29 cellular contexts compared by ENCODE assay signal in genomic region chr5:20291766-20292165, GRCh38.
"Had no signal": no experiment of that assay in that cellular context is flagged by ENCODE, and none has a peak within 500 bp of the region (broad histone marks: within the 10 kb centered on the region; RNA-seq: fewer than 3 reads in every experiment).

No MANE protein-coding gene starts in this region.

- H3K4me3 ChIP-seq: ascending aorta, cardiac muscle cell, colonic mucosa had no signal

- DNase-seq: activated B cell treated with CpG ODN at 0.5 μM for 24 hours; activated CD4-positive, alpha-beta memory T cell treated with anti-CD3 and anti-CD28 coated beads for 36 hours; activated CD4-positive, alpha-beta T cell treated with anti-CD3 and anti-CD28 coated beads for 4 hours; activated CD4-positive, alpha-beta T cell treated with anti-CD3 and anti-CD28 coated beads, Interleukin-2, amount 10 ng/mL, durations not matched to agents 24 days and 14 days; activated CD4-positive, alpha-beta T cell treated with anti-CD3 and anti-CD28 coated beads, Interleukin-2, amount 50 U/mL, for 1 hour; activated CD4-positive, alpha-beta T cell treated with anti-CD3 and anti-CD28 coated beads, Interleukin-2, amount 50 U/mL, for 4 hours; activated CD4-positive, CD25-positive, alpha-beta regulatory T cell treated with anti-CD3 and anti-CD28 coated beads, Interleukin-2, amount 50 U/mL, for 72 hours; activated CD8-positive, alpha-beta memory T cell treated with anti-CD3 and anti-CD28 coated beads, Interleukin-2, amount 50 U/mL, for 4 hours; activated CD8-positive, alpha-beta T cell treated with anti-CD3 and anti-CD28 coated beads for 36 hours; activated effector memory CD4-positive, alpha-beta T cell treated with anti-CD3 and anti-CD28 coated beads, Interleukin-2, amount 50 U/mL, for 16 hours; activated naive CD4-positive, alpha-beta T cell treated with anti-CD3 and anti-CD28 coated beads, Interleukin-2, amount 10 ng/mL, durations not matched to agents 7 days and 5 days; activated naive CD4-positive, alpha-beta T cell treated with Interleukin-2 at 50 U/mL for 16 hours; activated naive CD8-positive, alpha-beta T cell treated with anti-CD3 and anti-CD28 coated beads, Interleukin-2, amount 10 ng/mL, durations not matched to agents 7 days and 5 days; activated naive CD8-positive, alpha-beta T cell treated with anti-CD3 and anti-CD28 coated beads, Interleukin-2, amount 50 U/mL, for 24 hours; activated T-cell treated with anti-CD3 and anti-CD28 coated beads for 4 hours; activated T-cell treated with anti-CD3 and anti-CD28 coated beads, Interleukin-2, amount 50 U/mL, for 1 hour; activated T-cell treated with anti-CD3 and anti-CD28 coated beads, Interleukin-2, amount 50 U/mL, for 4 hours; activated T-cell treated with anti-CD3 and anti-CD28 coated beads, Interleukin-2, amount 50 U/mL, for 72 hours; amygdala; anterior cingulate cortex; caudate nucleus; cerebellar nuclear complex; colonic mucosa; T-helper 2 cell; T-helper 9 cell had no signal

- H3K27ac ChIP-seq: ascending aorta, cardiac muscle cell, colonic mucosa, VCaP had no signal

- H3K4me1 ChIP-seq: ascending aorta, colonic mucosa had no signal

- H3K9me3 ChIP-seq: ascending aorta, colonic mucosa had no signal

- H3K27me3 ChIP-seq: ascending aorta, cardiac muscle cell, colonic mucosa had no signal

- ATAC-seq: activated CD8-positive, alpha-beta T cell treated with anti-CD3 and anti-CD28 coated beads for 36 hours; activated naive CD8-positive, alpha-beta T cell treated with anti-CD3 and anti-CD28 coated beads, Interleukin-2, amount 50 U/mL, for 24 hours; activated T-cell treated with anti-CD3 and anti-CD28 coated beads, Interleukin-2, amount 50 U/mL, for 4 hours; activated T-cell treated with anti-CD3 and anti-CD28 coated beads, Interleukin-2, amount 50 U/mL, for 72 hours; activated T-helper 17 cell treated with anti-CD3 and anti-CD28 coated beads, Interleukin-2, amount 50 U/mL, for 72 hours had no signal

- H3K36me3 ChIP-seq: ascending aorta, cardiac muscle cell, colonic mucosa had no signal
